In genomic region chr16:29860218-29860617, GRCh38 we compare ENCODE assay signal across 2 cellular contexts.
TF ChIP-seq lines count a peak whose summit lies in the region.

No MANE protein-coding gene starts in this region.

TF ChIP-seq in HepG2, 621 proteins besides CTCF, POLR2A, EP300 and RAD21:
- TF ChIP-seq, protein P1, sequence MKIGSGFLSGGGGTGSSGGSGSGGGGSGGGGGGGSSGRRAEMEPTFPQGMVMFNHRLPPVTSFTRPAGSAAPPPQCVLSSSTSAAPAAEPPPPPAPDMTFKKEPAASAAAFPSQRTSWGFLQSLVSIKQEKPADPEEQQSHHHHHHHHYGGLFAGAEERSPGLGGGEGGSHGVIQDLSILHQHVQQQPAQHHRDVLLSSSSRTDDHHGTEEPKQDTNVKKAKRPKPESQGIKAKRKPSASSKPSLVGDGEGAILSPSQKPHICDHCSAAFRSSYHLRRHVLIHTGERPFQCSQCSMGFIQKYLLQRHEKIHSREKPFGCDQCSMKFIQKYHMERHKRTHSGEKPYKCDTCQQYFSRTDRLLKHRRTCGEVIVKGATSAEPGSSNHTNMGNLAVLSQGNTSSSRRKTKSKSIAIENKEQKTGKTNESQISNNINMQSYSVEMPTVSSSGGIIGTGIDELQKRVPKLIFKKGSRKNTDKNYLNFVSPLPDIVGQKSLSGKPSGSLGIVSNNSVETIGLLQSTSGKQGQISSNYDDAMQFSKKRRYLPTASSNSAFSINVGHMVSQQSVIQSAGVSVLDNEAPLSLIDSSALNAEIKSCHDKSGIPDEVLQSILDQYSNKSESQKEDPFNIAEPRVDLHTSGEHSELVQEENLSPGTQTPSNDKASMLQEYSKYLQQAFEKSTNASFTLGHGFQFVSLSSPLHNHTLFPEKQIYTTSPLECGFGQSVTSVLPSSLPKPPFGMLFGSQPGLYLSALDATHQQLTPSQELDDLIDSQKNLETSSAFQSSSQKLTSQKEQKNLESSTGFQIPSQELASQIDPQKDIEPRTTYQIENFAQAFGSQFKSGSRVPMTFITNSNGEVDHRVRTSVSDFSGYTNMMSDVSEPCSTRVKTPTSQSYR (CRISPR knock-in tag; IDR thresholded peaks at IDR 0.05; ENCODE audit: borderline replicate concordance): no peak
- TF ChIP-seq ZBTB38 (CRISPR knock-in tag; IDR thresholded peaks at IDR 0.05): no peak
- TF ChIP-seq ATF1 (CRISPR knock-in tag; IDR thresholded peaks at IDR 0.05): no peak
- TF ChIP-seq, protein P2, sequence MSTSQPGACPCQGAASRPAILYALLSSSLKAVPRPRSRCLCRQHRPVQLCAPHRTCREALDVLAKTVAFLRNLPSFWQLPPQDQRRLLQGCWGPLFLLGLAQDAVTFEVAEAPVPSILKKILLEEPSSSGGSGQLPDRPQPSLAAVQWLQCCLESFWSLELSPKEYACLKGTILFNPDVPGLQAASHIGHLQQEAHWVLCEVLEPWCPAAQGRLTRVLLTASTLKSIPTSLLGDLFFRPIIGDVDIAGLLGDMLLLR (CRISPR knock-in tag; IDR thresholded peaks at IDR 0.05): no peak
- TF ChIP-seq SRSF1 (optimal IDR thresholded peaks at IDR 0.05; ENCODE audit: low read depth, low read length): no peak
- no peak for TF ChIP-seq AGO2 (optimal IDR thresholded peaks at IDR 0.05; ENCODE audit: low read depth, low read length)
- no peak for TF ChIP-seq TCF7L2 (IDR thresholded peaks at IDR 0.05; ENCODE audit: low read depth, low read length)
- no peak for TF ChIP-seq ZNF615 (CRISPR knock-in tag; IDR thresholded peaks at IDR 0.05; ENCODE audit: borderline replicate concordance)
- TF ChIP-seq IRF1 (CRISPR knock-in tag; IDR thresholded peaks at IDR 0.05; ENCODE audit: low read depth): no peak
TF ChIP-seq in HepG2: peak in this region for 0.

TF ChIP-seq in WTC11, 78 proteins besides CTCF, POLR2A, EP300 and RAD21:
- TF ChIP-seq, protein P3, sequence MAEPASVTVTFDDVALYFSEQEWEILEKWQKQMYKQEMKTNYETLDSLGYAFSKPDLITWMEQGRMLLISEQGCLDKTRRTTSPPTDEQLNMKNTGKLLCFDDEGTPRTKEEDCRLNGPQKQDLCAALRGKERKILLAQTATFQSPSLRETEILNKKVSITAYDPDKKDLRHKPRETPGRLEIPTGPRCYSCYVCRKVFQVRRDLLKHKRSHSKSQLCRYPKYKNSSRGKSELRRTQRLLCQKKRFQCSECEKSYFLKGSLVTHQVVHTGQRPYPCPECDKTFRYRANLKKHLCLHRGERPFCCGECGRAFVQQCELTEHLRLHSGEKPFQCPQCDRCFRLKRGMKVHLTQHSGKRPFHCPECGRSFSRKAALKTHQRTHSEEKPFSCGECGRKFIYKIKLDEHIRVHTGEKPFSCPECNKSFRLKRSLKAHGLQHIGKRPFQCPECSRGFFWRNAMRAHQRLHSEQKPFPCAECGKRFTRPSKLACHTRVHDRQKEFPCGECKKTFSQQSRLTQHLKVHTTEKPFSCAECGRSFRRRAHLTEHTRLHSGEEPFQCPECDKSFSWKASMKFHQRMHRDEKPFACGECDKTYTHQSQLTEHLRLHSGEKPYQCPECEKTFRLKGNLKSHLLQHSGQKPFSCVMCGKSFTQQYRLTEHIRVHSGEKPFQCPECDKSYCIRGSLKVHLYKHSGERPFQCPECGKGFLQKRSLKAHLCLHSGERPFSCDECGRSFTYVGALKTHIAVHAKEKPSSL (CRISPR knock-in tag; conservative IDR thresholded peaks at IDR 0.05): no peak
- TF ChIP-seq ZNF121 (CRISPR knock-in tag; IDR thresholded peaks at IDR 0.05): no peak
- TF ChIP-seq, protein P4, sequence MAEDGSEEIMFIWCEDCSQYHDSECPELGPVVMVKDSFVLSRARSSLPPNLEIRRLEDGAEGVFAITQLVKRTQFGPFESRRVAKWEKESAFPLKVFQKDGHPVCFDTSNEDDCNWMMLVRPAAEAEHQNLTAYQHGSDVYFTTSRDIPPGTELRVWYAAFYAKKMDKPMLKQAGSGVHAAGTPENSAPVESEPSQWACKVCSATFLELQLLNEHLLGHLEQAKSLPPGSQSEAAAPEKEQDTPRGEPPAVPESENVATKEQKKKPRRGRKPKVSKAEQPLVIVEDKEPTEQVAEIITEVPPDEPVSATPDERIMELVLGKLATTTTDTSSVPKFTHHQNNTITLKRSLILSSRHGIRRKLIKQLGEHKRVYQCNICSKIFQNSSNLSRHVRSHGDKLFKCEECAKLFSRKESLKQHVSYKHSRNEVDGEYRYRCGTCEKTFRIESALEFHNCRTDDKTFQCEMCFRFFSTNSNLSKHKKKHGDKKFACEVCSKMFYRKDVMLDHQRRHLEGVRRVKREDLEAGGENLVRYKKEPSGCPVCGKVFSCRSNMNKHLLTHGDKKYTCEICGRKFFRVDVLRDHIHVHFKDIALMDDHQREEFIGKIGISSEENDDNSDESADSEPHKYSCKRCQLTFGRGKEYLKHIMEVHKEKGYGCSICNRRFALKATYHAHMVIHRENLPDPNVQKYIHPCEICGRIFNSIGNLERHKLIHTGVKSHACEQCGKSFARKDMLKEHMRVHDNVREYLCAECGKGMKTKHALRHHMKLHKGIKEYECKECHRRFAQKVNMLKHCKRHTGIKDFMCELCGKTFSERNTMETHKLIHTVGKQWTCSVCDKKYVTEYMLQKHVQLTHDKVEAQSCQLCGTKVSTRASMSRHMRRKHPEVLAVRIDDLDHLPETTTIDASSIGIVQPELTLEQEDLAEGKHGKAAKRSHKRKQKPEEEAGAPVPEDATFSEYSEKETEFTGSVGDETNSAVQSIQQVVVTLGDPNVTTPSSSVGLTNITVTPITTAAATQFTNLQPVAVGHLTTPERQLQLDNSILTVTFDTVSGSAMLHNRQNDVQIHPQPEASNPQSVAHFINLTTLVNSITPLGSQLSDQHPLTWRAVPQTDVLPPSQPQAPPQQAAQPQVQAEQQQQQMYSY (CRISPR knock-in tag; IDR thresholded peaks at IDR 0.05): no peak
- TF ChIP-seq ZNF416 (CRISPR knock-in tag; IDR thresholded peaks at IDR 0.05): no peak
- TF ChIP-seq JAZF1 (CRISPR knock-in tag; IDR thresholded peaks at IDR 0.05): no peak
- TF ChIP-seq OVOL2 (CRISPR knock-in tag; IDR thresholded peaks at IDR 0.05; ENCODE audit: borderline replicate concordance): no peak
- no peak for TF ChIP-seq JUN (CRISPR knock-in tag; IDR thresholded peaks at IDR 0.05)
- no peak for TF ChIP-seq SOX15 (CRISPR knock-in tag; IDR thresholded peaks at IDR 0.05)
- TF ChIP-seq ATF3 (CRISPR knock-in tag; conservative IDR thresholded peaks at IDR 0.05): no peak
- TF ChIP-seq ZNF263 (CRISPR knock-in tag; IDR thresholded peaks at IDR 0.05; ENCODE audit: low read depth): no peak
- no peak for TF ChIP-seq ZNF232 (CRISPR knock-in tag; IDR thresholded peaks at IDR 0.05)
- TF ChIP-seq PRRX2 (CRISPR knock-in tag; IDR thresholded peaks at IDR 0.05): no peak
- TF ChIP-seq, protein P5, sequence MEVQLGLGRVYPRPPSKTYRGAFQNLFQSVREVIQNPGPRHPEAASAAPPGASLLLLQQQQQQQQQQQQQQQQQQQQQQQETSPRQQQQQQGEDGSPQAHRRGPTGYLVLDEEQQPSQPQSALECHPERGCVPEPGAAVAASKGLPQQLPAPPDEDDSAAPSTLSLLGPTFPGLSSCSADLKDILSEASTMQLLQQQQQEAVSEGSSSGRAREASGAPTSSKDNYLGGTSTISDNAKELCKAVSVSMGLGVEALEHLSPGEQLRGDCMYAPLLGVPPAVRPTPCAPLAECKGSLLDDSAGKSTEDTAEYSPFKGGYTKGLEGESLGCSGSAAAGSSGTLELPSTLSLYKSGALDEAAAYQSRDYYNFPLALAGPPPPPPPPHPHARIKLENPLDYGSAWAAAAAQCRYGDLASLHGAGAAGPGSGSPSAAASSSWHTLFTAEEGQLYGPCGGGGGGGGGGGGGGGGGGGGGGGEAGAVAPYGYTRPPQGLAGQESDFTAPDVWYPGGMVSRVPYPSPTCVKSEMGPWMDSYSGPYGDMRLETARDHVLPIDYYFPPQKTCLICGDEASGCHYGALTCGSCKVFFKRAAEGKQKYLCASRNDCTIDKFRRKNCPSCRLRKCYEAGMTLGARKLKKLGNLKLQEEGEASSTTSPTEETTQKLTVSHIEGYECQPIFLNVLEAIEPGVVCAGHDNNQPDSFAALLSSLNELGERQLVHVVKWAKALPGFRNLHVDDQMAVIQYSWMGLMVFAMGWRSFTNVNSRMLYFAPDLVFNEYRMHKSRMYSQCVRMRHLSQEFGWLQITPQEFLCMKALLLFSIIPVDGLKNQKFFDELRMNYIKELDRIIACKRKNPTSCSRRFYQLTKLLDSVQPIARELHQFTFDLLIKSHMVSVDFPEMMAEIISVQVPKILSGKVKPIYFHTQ (CRISPR knock-in tag; IDR thresholded peaks at IDR 0.05): no peak
- TF ChIP-seq ZMAT4 (CRISPR knock-in tag; IDR thresholded peaks at IDR 0.05): no peak
